9 cellular contexts compared by ENCODE assay signal in genomic region chr2:118224144-118224887, GRCh38.
A peak's percentile ranks its signal among the peaks of the same experiment; 100 is the strongest.
DNase-seq lines count a peak whose midpoint lies in the region; ATAC-seq, FAIRE-seq and TF ChIP-seq lines count a peak whose summit lies in the region.
"Had no signal": no experiment of that assay in that cellular context is flagged by ENCODE, and none has a peak within 500 bp of the region (broad histone marks: within the 10 kb centered on the region; RNA-seq: fewer than 3 reads in every experiment).

No MANE protein-coding gene starts in this region.

- peak overlapping the region; percentile 77 for H3K4me3 Mint-ChIP-seq in activated CD4-positive, alpha-beta memory T cell treated with anti-CD3 and anti-CD28 coated beads, Interleukin-2, amount 10 ng/mL, durations not matched to agents 7 days and 5 days

- H3K4me1 Mint-ChIP-seq in activated CD4-positive, alpha-beta memory T cell treated with anti-CD3 and anti-CD28 coated beads, Interleukin-2, amount 10 ng/mL, durations not matched to agents 7 days and 5 days = peaks cover 22% of the 10 kb centered on the region

- no peaks in the 10 kb centered on the region for H3K36me3 Mint-ChIP-seq in activated CD4-positive, alpha-beta memory T cell treated with anti-CD3 and anti-CD28 coated beads, Interleukin-2, amount 10 ng/mL, durations not matched to agents 7 days and 5 days (ENCODE audit: low read depth)

- H3K27me3 Mint-ChIP-seq in activated CD4-positive, alpha-beta memory T cell treated with anti-CD3 and anti-CD28 coated beads, Interleukin-2, amount 10 ng/mL, durations not matched to agents 7 days and 5 days = peaks cover 66% of the 10 kb centered on the region

- DNase-seq in Right ventricle myocardium superior = peak; percentile 48
- DNase-seq in left ventricle myocardium superior = no peak
- peak; percentile 51 for DNase-seq in activated CD4-positive, alpha-beta memory T cell treated with anti-CD3 and anti-CD28 coated beads, Interleukin-2, amount 10 ng/mL, durations not matched to agents 7 days and 5 days
- DNase-seq in fibroblast of pulmonary artery (ENCODE audit: low read depth) = no peak
- peak; percentile 84 for DNase-seq in retina
- no peak for DNase-seq in KG1 (lab: John Stamatoyannopoulos, UW)
- DNase-seq in frontal cortex (ENCODE audit: low spot score in 2 of 2) = no peak

- intact Hi-C loops in Right ventricle myocardium superior (cut with DNase I) (no loop called here), left ventricle myocardium superior (cut with micrococcal nuclease) (no loop called here)

- ATAC-seq in Right ventricle myocardium superior (ENCODE audit: poor library complexity) (peak; percentile 31), left ventricle myocardium superior (no peak), HG03159 (IDR thresholded peaks at IDR 0.05; ENCODE audit: unreplicated experiment) (peak; percentile 53)

- H3K9me3 Mint-ChIP-seq in activated CD4-positive, alpha-beta memory T cell treated with anti-CD3 and anti-CD28 coated beads, Interleukin-2, amount 10 ng/mL, durations not matched to agents 7 days and 5 days = no peaks in the 10 kb centered on the region

- FAIRE-seq in frontal cortex (lab: Jason Lieb, UNC) = no peak
- FAIRE-seq: colon had no signal

- H3K27ac Mint-ChIP-seq in activated CD4-positive, alpha-beta memory T cell treated with anti-CD3 and anti-CD28 coated beads, Interleukin-2, amount 10 ng/mL, durations not matched to agents 7 days and 5 days = no peak overlapping the region

- POLR2A ChIA-PET in activated CD4-positive, alpha-beta memory T cell treated with anti-CD3 and anti-CD28 coated beads, Interleukin-2, amount 10 ng/mL, durations not matched to agents 7 days and 5 days (lab: Charles Lee) = interaction anchor here (1.0 to 1.7 kb wide), 2 partner anchors 37 to 38 kb away, joined by 3 to 5 read pairs; no protein-coding TSS in a partner anchor

- peak overlapping the region; percentile 40 for H3K4me3 ChIP-seq in fibroblast of pulmonary artery (replicated peaks; ENCODE audit: low read depth, low read length)

- no peak for TF ChIP-seq CTCF in fibroblast of pulmonary artery (IDR thresholded peaks at IDR 0.05; ENCODE audit: low read length, missing control alignments)

- CTCF ChIA-PET in activated CD4-positive, alpha-beta memory T cell treated with anti-CD3 and anti-CD28 coated beads, Interleukin-2, amount 10 ng/mL, durations not matched to agents 7 days and 5 days (lab: Charles Lee) = interaction anchor here (0.8 to 4.3 kb wide), 7 partner anchors 55 to 658 kb away, joined by 3 to 38 read pairs (median 6); partner anchors contain the start of gene DDX18

Comparison
In these comparisons a context has a peak if more than half of its experiments do, and no peak if none do; other contexts are left out.
1. DNase-seq: peak in Right ventricle myocardium superior (single experiment), activated CD4-positive, alpha-beta memory T cell treated with anti-CD3 and anti-CD28 coated beads, Interleukin-2, amount 10 ng/mL, durations not matched to agents 7 days and 5 days (single experiment) and retina (single experiment); none in left ventricle myocardium superior (single experiment), fibroblast of pulmonary artery (single experiment), KG1 (single experiment) and frontal cortex (0 of 2).